1 cellular context compared by ENCODE assay signal in the genomic region with DNA sequence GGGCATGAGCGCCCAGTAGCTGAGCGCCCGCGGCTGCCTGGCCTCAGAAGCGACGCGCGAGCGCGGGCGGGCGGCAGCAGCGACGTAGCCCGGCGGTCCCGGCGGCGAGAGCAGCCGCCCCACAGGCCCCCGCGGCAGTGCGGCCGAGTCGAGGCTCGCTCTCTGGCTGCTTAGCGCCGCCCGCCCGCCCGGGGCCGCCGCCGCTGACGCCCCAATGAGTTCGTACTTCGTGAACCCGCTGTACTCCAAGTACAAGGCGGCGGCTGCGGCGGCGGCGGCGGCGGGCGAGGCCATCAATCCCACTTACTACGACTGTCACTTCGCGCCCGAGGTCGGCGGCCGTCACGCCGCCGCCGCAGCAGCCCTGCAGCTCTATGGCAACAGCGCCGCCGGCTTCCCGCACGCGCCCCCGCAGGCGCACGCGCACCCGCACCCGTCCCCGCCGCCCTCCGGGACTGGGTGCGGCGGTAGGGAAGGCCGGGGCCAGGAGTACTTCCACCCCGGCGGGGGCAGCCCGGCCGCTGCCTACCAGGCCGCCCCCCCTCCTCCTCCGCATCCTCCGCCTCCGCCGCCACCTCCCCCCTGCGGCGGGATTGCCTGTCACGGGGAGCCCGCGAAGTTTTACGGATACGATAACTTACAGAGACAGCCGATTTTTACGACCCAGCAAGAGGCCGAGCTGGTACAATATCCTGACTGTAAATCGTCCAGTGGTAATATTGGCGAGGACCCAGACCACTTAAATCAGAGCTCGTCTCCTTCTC.
TF ChIP-seq lines count a peak whose summit lies in the region.

No MANE protein-coding gene starts in this region.

TF ChIP-seq in GM12878, 131 proteins besides CTCF, POLR2A, EP300 and RAD21:
- TF ChIP-seq ZNF622 (IDR thresholded peaks at IDR 0.05) (no peak), ZBED1 (IDR thresholded peaks at IDR 0.05; ENCODE audit: borderline replicate concordance) (no peak), MYB (IDR thresholded peaks at IDR 0.05; ENCODE audit: borderline replicate concordance, low read depth, low read length) (no peak), SUZ12 (IDR thresholded peaks at IDR 0.05; ENCODE audit: unreplicated experiment) (peak; percentile 72), PML (IDR thresholded peaks at IDR 0.05; ENCODE audit: low read length) (no peak)
- TF ChIP-seq, protein P1, sequence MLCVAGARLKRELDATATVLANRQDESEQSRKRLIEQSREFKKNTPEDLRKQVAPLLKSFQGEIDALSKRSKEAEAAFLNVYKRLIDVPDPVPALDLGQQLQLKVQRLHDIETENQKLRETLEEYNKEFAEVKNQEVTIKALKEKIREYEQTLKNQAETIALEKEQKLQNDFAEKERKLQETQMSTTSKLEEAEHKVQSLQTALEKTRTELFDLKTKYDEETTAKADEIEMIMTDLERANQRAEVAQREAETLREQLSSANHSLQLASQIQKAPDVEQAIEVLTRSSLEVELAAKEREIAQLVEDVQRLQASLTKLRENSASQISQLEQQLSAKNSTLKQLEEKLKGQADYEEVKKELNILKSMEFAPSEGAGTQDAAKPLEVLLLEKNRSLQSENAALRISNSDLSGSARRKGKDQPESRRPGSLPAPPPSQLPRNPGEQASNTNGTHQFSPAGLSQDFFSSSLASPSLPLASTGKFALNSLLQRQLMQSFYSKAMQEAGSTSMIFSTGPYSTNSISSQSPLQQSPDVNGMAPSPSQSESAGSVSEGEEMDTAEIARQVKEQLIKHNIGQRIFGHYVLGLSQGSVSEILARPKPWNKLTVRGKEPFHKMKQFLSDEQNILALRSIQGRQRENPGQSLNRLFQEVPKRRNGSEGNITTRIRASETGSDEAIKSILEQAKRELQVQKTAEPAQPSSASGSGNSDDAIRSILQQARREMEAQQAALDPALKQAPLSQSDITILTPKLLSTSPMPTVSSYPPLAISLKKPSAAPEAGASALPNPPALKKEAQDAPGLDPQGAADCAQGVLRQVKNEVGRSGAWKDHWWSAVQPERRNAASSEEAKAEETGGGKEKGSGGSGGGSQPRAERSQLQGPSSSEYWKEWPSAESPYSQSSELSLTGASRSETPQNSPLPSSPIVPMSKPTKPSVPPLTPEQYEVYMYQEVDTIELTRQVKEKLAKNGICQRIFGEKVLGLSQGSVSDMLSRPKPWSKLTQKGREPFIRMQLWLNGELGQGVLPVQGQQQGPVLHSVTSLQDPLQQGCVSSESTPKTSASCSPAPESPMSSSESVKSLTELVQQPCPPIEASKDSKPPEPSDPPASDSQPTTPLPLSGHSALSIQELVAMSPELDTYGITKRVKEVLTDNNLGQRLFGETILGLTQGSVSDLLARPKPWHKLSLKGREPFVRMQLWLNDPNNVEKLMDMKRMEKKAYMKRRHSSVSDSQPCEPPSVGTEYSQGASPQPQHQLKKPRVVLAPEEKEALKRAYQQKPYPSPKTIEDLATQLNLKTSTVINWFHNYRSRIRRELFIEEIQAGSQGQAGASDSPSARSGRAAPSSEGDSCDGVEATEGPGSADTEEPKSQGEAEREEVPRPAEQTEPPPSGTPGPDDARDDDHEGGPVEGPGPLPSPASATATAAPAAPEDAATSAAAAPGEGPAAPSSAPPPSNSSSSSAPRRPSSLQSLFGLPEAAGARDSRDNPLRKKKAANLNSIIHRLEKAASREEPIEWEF (IDR thresholded peaks at IDR 0.05; ENCODE audit: insufficient replicate concordance, low read depth, low read length), result no peak
- TF ChIP-seq, protein P2, sequence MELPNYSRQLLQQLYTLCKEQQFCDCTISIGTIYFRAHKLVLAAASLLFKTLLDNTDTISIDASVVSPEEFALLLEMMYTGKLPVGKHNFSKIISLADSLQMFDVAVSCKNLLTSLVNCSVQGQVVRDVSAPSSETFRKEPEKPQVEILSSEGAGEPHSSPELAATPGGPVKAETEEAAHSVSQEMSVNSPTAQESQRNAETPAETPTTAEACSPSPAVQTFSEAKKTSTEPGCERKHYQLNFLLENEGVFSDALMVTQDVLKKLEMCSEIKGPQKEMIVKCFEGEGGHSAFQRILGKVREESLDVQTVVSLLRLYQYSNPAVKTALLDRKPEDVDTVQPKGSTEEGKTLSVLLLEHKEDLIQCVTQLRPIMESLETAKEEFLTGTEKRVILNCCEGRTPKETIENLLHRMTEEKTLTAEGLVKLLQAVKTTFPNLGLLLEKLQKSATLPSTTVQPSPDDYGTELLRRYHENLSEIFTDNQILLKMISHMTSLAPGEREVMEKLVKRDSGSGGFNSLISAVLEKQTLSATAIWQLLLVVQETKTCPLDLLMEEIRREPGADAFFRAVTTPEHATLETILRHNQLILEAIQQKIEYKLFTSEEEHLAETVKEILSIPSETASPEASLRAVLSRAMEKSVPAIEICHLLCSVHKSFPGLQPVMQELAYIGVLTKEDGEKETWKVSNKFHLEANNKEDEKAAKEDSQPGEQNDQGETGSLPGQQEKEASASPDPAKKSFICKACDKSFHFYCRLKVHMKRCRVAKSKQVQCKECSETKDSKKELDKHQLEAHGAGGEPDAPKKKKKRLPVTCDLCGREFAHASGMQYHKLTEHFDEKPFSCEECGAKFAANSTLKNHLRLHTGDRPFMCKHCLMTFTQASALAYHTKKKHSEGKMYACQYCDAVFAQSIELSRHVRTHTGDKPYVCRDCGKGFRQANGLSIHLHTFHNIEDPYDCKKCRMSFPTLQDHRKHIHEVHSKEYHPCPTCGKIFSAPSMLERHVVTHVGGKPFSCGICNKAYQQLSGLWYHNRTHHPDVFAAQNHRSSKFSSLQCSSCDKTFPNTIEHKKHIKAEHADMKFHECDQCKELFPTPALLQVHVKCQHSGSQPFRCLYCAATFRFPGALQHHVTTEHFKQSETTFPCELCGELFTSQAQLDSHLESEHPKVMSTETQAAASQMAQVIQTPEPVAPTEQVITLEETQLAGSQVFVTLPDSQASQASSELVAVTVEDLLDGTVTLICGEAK (IDR thresholded peaks at IDR 0.05; ENCODE audit: borderline replicate concordance), result no peak
- TF ChIP-seq, protein P3, sequence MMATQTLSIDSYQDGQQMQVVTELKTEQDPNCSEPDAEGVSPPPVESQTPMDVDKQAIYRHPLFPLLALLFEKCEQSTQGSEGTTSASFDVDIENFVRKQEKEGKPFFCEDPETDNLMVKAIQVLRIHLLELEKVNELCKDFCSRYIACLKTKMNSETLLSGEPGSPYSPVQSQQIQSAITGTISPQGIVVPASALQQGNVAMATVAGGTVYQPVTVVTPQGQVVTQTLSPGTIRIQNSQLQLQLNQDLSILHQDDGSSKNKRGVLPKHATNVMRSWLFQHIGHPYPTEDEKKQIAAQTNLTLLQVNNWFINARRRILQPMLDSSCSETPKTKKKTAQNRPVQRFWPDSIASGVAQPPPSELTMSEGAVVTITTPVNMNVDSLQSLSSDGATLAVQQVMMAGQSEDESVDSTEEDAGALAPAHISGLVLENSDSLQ (IDR thresholded peaks at IDR 0.05), result no peak
